Comparison of ENCODE assay signal across 19 cellular contexts in genomic region chr15:85423256-85423655, GRCh38. TPM values are rescaled to one million over a fixed set of nuclear protein-coding genes. Genes with fewer than 3 reads are reported as not detected.
DNase-seq lines count a peak whose midpoint lies in the region; ATAC-seq and TF ChIP-seq lines count a peak whose summit lies in the region.
"Had no signal": no experiment of that assay in that cellular context is flagged by ENCODE, and none has a peak within 500 bp of the region (broad histone marks: within the 10 kb centered on the region; RNA-seq: fewer than 3 reads in every experiment).

No MANE protein-coding gene starts in this region.

- DNase-seq in NCI-H2171 treated with DMSO at 0.1 percent for 48 hours (lab: John Stamatoyannopoulos, UW) (peak; percentile 12), NCI-H2171 (lab: John Stamatoyannopoulos, UW) (no peak), NCI-H2029 treated with DMSO at 0.1 percent for 48 hours (lab: John Stamatoyannopoulos, UW) (no peak), SJCRH30 (no peak)
- no peak for DNase-seq in naive thymus-derived CD8-positive, alpha-beta T cell
- DNase-seq: 8988T, H7, MG63, NCI-H1417, NCI-H187, NCI-H2107, NCI-H2227 treated with DMSO at 0.1 percent for 48 hours, NCI-H510A, NCI-H748 treated with DMSO at 0.1 percent for 48 hours had no signal

- no peaks in the 10 kb centered on the region for H3K27me3 ChIP-seq in DOHH2 (ENCODE audit: control insufficient read depth, low read length)
- no peaks in the 10 kb centered on the region for H3K27me3 ChIP-seq in SU-DHL-6 (ENCODE audit: low read length)
- no peaks in the 10 kb centered on the region for H3K27me3 ChIP-seq in SJCRH30
- H3K27me3 ChIP-seq: MG63 had no signal

- H3K9ac ChIP-seq in SU-DHL-6 (ENCODE audit: low read length), result no peak overlapping the region

- POLR2A ChIA-PET in naive thymus-derived CD8-positive, alpha-beta T cell (lab: Charles Lee), result interaction anchor here (1.5 kb wide), 1 partner anchor 10 kb away, joined by 5 read pairs; no protein-coding TSS in a partner anchor

- peaks cover 98% of the 10 kb centered on the region for H3K79me2 ChIP-seq in DOHH2 (ENCODE audit: control insufficient read depth, low read length)
- peaks cover 100% of the 10 kb centered on the region for H3K79me2 ChIP-seq in SU-DHL-6 (ENCODE audit: insufficient read depth, low read length)

- TF ChIP-seq CTCF in DOHH2 (IDR thresholded peaks at IDR 0.05; ENCODE audit: low read depth, low read length, poor library complexity, severe bottlenecking), result no peak
- TF ChIP-seq CTCF in SU-DHL-6 (IDR thresholded peaks at IDR 0.05; ENCODE audit: insufficient read depth, low read length, poor library complexity, severe bottlenecking), result no peak

- ATAC-seq in naive thymus-derived CD8-positive, alpha-beta T cell, result no peak
- ATAC-seq in GM18517 (IDR thresholded peaks at IDR 0.05; ENCODE audit: unreplicated experiment), result no peak

- H3K36me3 ChIP-seq in DOHH2 (ENCODE audit: control insufficient read depth, low read length) (peaks cover 3% of the 10 kb centered on the region; the same call in 1 of the 2 replicates), SU-DHL-6 (ENCODE audit: low read length) (no peaks in the 10 kb centered on the region), SJCRH30 (no peaks in the 10 kb centered on the region)
- H3K36me3 ChIP-seq: MG63 had no signal

- H3K27ac Mint-ChIP-seq in naive thymus-derived CD8-positive, alpha-beta T cell, result peak overlapping the region in 3 of 10 donors; percentile 26 to 36 (median 27)

- H3K4me2 ChIP-seq in DOHH2 (ENCODE audit: low read length), result 0 out of 2 replicates have a peak overlapping the region, but pooled peaks have one; percentile 4
- H3K4me2 ChIP-seq in SU-DHL-6 (ENCODE audit: low read depth, low read length, poor library complexity, severe bottlenecking), result no peak overlapping the region

- H2AFZ ChIP-seq in SU-DHL-6 (ENCODE audit: low read depth, low read length, severe bottlenecking), result no peak overlapping the region

- no peaks in the 10 kb centered on the region for H3K9me3 Mint-ChIP-seq in naive thymus-derived CD8-positive, alpha-beta T cell

- H3K36me3 Mint-ChIP-seq in naive thymus-derived CD8-positive, alpha-beta T cell, result no peaks in the 10 kb centered on the region

- H3K27me3 Mint-ChIP-seq in naive thymus-derived CD8-positive, alpha-beta T cell, result no peaks in the 10 kb centered on the region

- H3K4me1 ChIP-seq in DOHH2 (ENCODE audit: control insufficient read depth, low read length) (peaks cover 76% of the 10 kb centered on the region), SJCRH30 (peaks cover 16% of the 10 kb centered on the region)

- H4K20me1 ChIP-seq in DOHH2 (ENCODE audit: control insufficient read depth, insufficient read depth, low read depth, low read length) (peaks cover 25% of the 10 kb centered on the region), SU-DHL-6 (ENCODE audit: low read depth, low read length) (peaks cover 68% of the 10 kb centered on the region)

- peaks cover 48 to 88% (median 87%) of the 10 kb centered on the region in 4 donors for H3K4me1 Mint-ChIP-seq in naive thymus-derived CD8-positive, alpha-beta T cell

- H3F3A ChIP-seq in DOHH2 (ENCODE audit: control insufficient read depth, insufficient read depth), result no peaks in the 10 kb centered on the region
- H3F3A ChIP-seq in SU-DHL-6 (ENCODE audit: insufficient read depth), result peaks cover 21% of the 10 kb centered on the region; the same call in 1 of the 2 replicates

- H3K9me3 ChIP-seq in DOHH2 (ENCODE audit: control insufficient read depth, insufficient read depth, low read length), result no peaks in the 10 kb centered on the region
- H3K9me3 ChIP-seq in SU-DHL-6 (ENCODE audit: insufficient read depth, low read length), result no peaks in the 10 kb centered on the region
- H3K9me3 ChIP-seq in SJCRH30 (replicated peaks), result no peaks in the 10 kb centered on the region
- H3K9me3 ChIP-seq: MG63 had no signal

- peak overlapping the region in 6 of 10 donors; percentile 0 to 46 (median 26) for H3K4me3 Mint-ChIP-seq in naive thymus-derived CD8-positive, alpha-beta T cell

- H3K4me3 ChIP-seq in DOHH2 (ENCODE audit: low read length) (no peak overlapping the region), SU-DHL-6 (ENCODE audit: insufficient read depth, low read length, poor library complexity, severe bottlenecking) (no peak overlapping the region), SJCRH30 (no peak overlapping the region)
- H3K4me3 ChIP-seq: MG63 had no signal

- no peaks in the 10 kb centered on the region for H3K9me2 ChIP-seq in DOHH2 (replicated peaks; ENCODE audit: control insufficient read depth, low read length)
- H3K9me2 ChIP-seq in SU-DHL-6 (replicated peaks; ENCODE audit: insufficient read depth, low read length), result no peaks in the 10 kb centered on the region

- H3K27ac ChIP-seq in DOHH2 (ENCODE audit: low read depth, low read length), result no peak overlapping the region
- H3K27ac ChIP-seq in SU-DHL-6 (ENCODE audit: low read depth, low read length), result peak overlapping the region; percentile 8; the same call in 1 of the 2 replicates
- no peak overlapping the region for H3K27ac ChIP-seq in SJCRH30
- H3K27ac ChIP-seq: C4-2B, RWPE1 had no signal

RNA-seq across cellular contexts. Expression of gene AKAP13, which starts 42.9 kb away (rescaled TPM):
- total RNA-seq in naive thymus-derived CD8-positive, alpha-beta T cell, result 100 to 1,000 TPM; 240 to 244 TPM
- 100 to 1,000 TPM; 113 to 131 (median 120) TPM for polyA plus RNA-seq in naive thymus-derived CD8-positive, alpha-beta T cell
- 67.3 and 75.3 TPM in 2 replicates for total RNA-seq in SJCRH30 (2014; rRNA removed; shearing (Covaris generic))
